In the genomic region with DNA sequence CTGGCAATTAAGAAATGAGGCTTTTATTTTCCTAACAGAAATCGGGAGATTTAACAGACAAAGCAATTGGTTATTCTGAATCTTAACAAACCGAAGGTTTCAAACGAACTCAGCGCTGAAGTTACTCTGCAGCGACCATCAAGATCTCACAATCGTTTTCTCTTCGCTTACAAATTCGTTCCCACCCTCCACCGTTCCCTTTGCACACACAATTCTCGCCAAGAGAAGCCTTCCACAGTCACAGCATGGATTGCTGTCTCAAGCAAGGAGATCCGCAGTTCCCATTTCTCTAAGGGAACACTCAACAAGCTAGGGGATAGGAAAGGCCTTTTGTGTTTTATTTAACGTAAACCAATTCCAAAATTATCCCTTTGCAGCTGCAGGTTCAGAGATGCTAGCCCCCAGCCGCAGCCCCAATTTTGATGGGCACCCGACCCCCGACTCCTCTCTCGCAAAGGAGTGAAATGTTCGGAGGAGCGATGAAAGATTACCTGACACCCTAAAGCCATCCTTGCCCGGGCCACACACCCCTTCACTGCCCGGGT, we compare ENCODE assay signal across 7 cellular contexts. TPM values are rescaled to one million over a fixed set of nuclear protein-coding genes. Genes with fewer than 3 reads are reported as not detected.
A peak's percentile ranks its signal among the peaks of the same experiment; 100 is the strongest.
DNase-seq lines count a peak whose midpoint lies in the region; ATAC-seq, FAIRE-seq and TF ChIP-seq lines count a peak whose summit lies in the region.

No MANE protein-coding gene starts in this region.

- H4K5ac ChIP-seq in mesendoderm (ENCODE audit: low read length): no peak overlapping the region

- H4K8ac ChIP-seq in mesendoderm (ENCODE audit: low read depth, low read length): no peak overlapping the region

- FAIRE-seq in GM12891 (lab: Jason Lieb, UNC): peak; percentile 43

- ATAC-seq in GM21723 (IDR thresholded peaks at IDR 0.05; ENCODE audit: unreplicated experiment): no peak

- no peak for TF ChIP-seq CTCF in coronary artery (IDR thresholded peaks at IDR 0.05)

- WGBS in mesendoderm (ENCODE audit: extremely low coverage, insufficient coverage, low lambda C conversion rate): no CpG with 5 or more reads among the region's 20 CpGs
- under 1% methylated on average over 20 of the region's 20 CpGs for WGBS in urinary bladder

- H3K4me1 ChIP-seq in NT2/D1 (ENCODE audit: insufficient read depth, insufficient read length) (peaks cover 3% of the 10 kb centered on the region), mesendoderm (ENCODE audit: control insufficient read depth, low read depth, low read length) (peaks cover 2% of the 10 kb centered on the region), urinary bladder (ENCODE audit: insufficient read depth) (no peaks in the 10 kb centered on the region)

- TF ChIP-seq POLR2A in GM12891 (IDR thresholded peaks at IDR 0.05; ENCODE audit: low read depth, low read length): no peak

- H3K4ac ChIP-seq in mesendoderm (ENCODE audit: low read depth, low read length): no peak overlapping the region

- peak overlapping the region; percentile 97 for H3K56ac ChIP-seq in mesendoderm (ENCODE audit: low read length)

- no peak overlapping the region for H2BK15ac ChIP-seq in mesendoderm (replicated peaks; ENCODE audit: low read depth)

- no peak overlapping the region for H2AK5ac ChIP-seq in mesendoderm (ENCODE audit: low read length)

- H3K79me2 ChIP-seq in mesendoderm (ENCODE audit: control insufficient read depth, insufficient read depth, low read length): peaks cover 17% of the 10 kb centered on the region

- H3K36me3 ChIP-seq in NT2/D1 (ENCODE audit: insufficient read depth, insufficient read length, low read length): no peaks in the 10 kb centered on the region
- no peaks in the 10 kb centered on the region for H3K36me3 ChIP-seq in mesendoderm (ENCODE audit: control insufficient read depth, insufficient read depth, low read length)
- H3K36me3 ChIP-seq in urinary bladder (ENCODE audit: insufficient read depth): no peaks in the 10 kb centered on the region

- no peak for DNase-seq in GM12891 (ENCODE audit: insufficient read length, low spot score)
- DNase-seq in NT2/D1 (ENCODE audit: low read depth, low spot score): no peak
- no peak for DNase-seq in coronary artery (ENCODE audit: low spot score)
- DNase-seq in mesendoderm: no peak
- DNase-seq in NCI-H2029 treated with DMSO at 0.1 percent for 48 hours (lab: John Stamatoyannopoulos, UW): no peak

- H3K18ac ChIP-seq in mesendoderm (ENCODE audit: low read length): no peak overlapping the region

- peaks cover 4% of the 10 kb centered on the region for H3K79me1 ChIP-seq in mesendoderm (ENCODE audit: low read length)

- H2BK5ac ChIP-seq in mesendoderm (ENCODE audit: low read length): no peak overlapping the region

- peak overlapping the region; percentile 94 for H3K9ac ChIP-seq in NT2/D1 (ENCODE audit: insufficient read length, low read depth)
- peak overlapping the region; percentile 94 for H3K9ac ChIP-seq in mesendoderm (ENCODE audit: low read length)

- peak overlapping the region; percentile 31 for H3K23ac ChIP-seq in mesendoderm (ENCODE audit: low read length)

- H3K27me3 ChIP-seq in NT2/D1 (ENCODE audit: insufficient read depth, insufficient read length): no peaks in the 10 kb centered on the region
- H3K27me3 ChIP-seq in mesendoderm (ENCODE audit: insufficient read depth, low read length, poor library complexity): no peaks in the 10 kb centered on the region

- H3K4me2 ChIP-seq in mesendoderm (ENCODE audit: low read length): peak overlapping the region; percentile 73

- H3K27ac ChIP-seq in coronary artery (peak overlapping the region; percentile 96 to 99), mesendoderm (ENCODE audit: low read depth, low read length) (no peak overlapping the region), urinary bladder (ENCODE audit: low read depth) (peak overlapping the region; percentile 79)

- H3K4me3 ChIP-seq in NT2/D1 (ENCODE audit: insufficient read length, low read depth) (peak overlapping the region; percentile 85), coronary artery (peak overlapping the region; percentile 99), mesendoderm (ENCODE audit: low read length) (peak overlapping the region; percentile 67), urinary bladder (ENCODE audit: low read depth, low read length) (peak overlapping the region; percentile 82)

- H3K9me3 ChIP-seq in NT2/D1 (ENCODE audit: insufficient read depth, low read length): no peaks in the 10 kb centered on the region

- H2BK120ac ChIP-seq in mesendoderm (ENCODE audit: low read depth, low read length): no peak overlapping the region

TF ChIP-seq in GM12891, 5 proteins besides CTCF, POLR2A, EP300 and RAD21:
- TF ChIP-seq POLR2AphosphoS5 (IDR thresholded peaks at IDR 0.05; ENCODE audit: low read depth, low read length) (no peak), POU2F2 (IDR thresholded peaks at IDR 0.05; ENCODE audit: low read depth, low read length) (no peak)

RNA-seq across cellular contexts. Expression of gene FBXO42, which starts 0.8 kb away (rescaled TPM):
- polyA plus RNA-seq in GM12891 (2012; ENCODE audit: low read depth, missing spikeins): 12.0 TPM
- 9.1 TPM for polyA plus RNA-seq in mesendoderm (2013, experiment 1 of 2)
- polyA plus RNA-seq in mesendoderm (2013, experiment 2 of 2): 9.4 TPM
- total RNA-seq in urinary bladder: 25.7 TPM
- 28.2 TPM for polyA plus RNA-seq in urinary bladder

RNA-seq across cellular contexts. Expression of gene SZRD1, which starts 15.5 kb away (rescaled TPM):
- 102 TPM for polyA plus RNA-seq in GM12891 (2012; ENCODE audit: low read depth, missing spikeins)
- polyA plus RNA-seq in mesendoderm (2013, experiment 1 of 2): 115 TPM
- polyA plus RNA-seq in mesendoderm (2013, experiment 2 of 2): 117 TPM
- 17.8 TPM for total RNA-seq in urinary bladder
- 115 TPM for polyA plus RNA-seq in urinary bladder
